ENCODE assay signal across 1 cellular context in genomic region chr7:16564909-16565426, GRCh38.
TF ChIP-seq lines count a peak whose summit lies in the region.

No MANE protein-coding gene starts in this region.

TF ChIP-seq in WTC11, 78 proteins besides CTCF, POLR2A, EP300 and RAD21 (continued from another document):
- TF ChIP-seq ZSCAN18 (CRISPR knock-in tag; IDR thresholded peaks at IDR 0.05) (0 out of 2 replicates have a peak, but pooled peaks have one; percentile 24), PRRX2 (CRISPR knock-in tag; IDR thresholded peaks at IDR 0.05) (no peak), CBFB (CRISPR knock-in tag; IDR thresholded peaks at IDR 0.05; ENCODE audit: low read depth) (no peak), ATF6 (CRISPR knock-in tag; IDR thresholded peaks at IDR 0.05) (no peak), GRHL2 (CRISPR knock-in tag; IDR thresholded peaks at IDR 0.05; ENCODE audit: insufficient replicate concordance, severe bottlenecking) (no peak), ZMAT4 (CRISPR knock-in tag; IDR thresholded peaks at IDR 0.05) (no peak), CREM (CRISPR knock-in tag; IDR thresholded peaks at IDR 0.05) (no peak), ATF2 (CRISPR knock-in tag; IDR thresholded peaks at IDR 0.05; ENCODE audit: borderline replicate concordance, low read depth) (no peak), RORB (CRISPR knock-in tag; IDR thresholded peaks at IDR 0.05) (no peak)
TF ChIP-seq in WTC11: peak in this region for 3.
